ENCODE assay signal across 20 cellular contexts in genomic region chr11:73281796-73282660, GRCh38. TPM values are rescaled to one million over a fixed set of nuclear protein-coding genes. Genes with fewer than 3 reads are reported as not detected.
DNase-seq lines count a peak whose midpoint lies in the region; ATAC-seq lines count a peak whose summit lies in the region.
"Had no signal": no experiment of that assay in that cellular context is flagged by ENCODE, and none has a peak within 500 bp of the region (broad histone marks: within the 10 kb centered on the region; RNA-seq: fewer than 3 reads in every experiment).

No MANE protein-coding gene starts in this region.

- H3K36me3 ChIP-seq in trophoblast cell (ENCODE audit: control insufficient read depth in 1 of 2, insufficient read depth in 2 of 2, low read length in 2 of 2), result peaks cover 10 to 18% of the 10 kb centered on the region in 2 experiments
- H3K36me3 ChIP-seq in aorta (ENCODE audit: control insufficient read depth in 1 of 2, insufficient read depth in 2 of 2, low read length in 1 of 2), result no peaks in the 10 kb centered on the region
- H3K36me3 ChIP-seq: MG63 had no signal

- no peaks in the 10 kb centered on the region for H3K27me3 ChIP-seq in trophoblast cell (ENCODE audit: insufficient read depth, low read length)
- no peaks in the 10 kb centered on the region for H3K27me3 ChIP-seq in aorta (ENCODE audit: control insufficient read depth in 1 of 2, insufficient read depth in 2 of 2, low read length in 1 of 2)
- H3K27me3 ChIP-seq: MG63 had no signal

- H4K91ac ChIP-seq in trophoblast cell (ENCODE audit: low read depth, low read length), result no peak overlapping the region

- peaks cover 19% of the 10 kb centered on the region for H3K4me1 Mint-ChIP-seq in activated naive CD8-positive, alpha-beta T cell treated with anti-CD3 and anti-CD28 coated beads, Interleukin-2, amount 10 ng/mL, durations not matched to agents 7 days and 5 days
- no peaks in the 10 kb centered on the region for H3K4me1 Mint-ChIP-seq in activated naive CD8-positive, alpha-beta T cell treated with anti-CD3 and anti-CD28 coated beads for 36 hours
- peaks cover 25% of the 10 kb centered on the region for H3K4me1 Mint-ChIP-seq in activated T-helper 1 cell treated with anti-CD3 and anti-CD28 coated beads, Interleukin-12 subunit alpha, Interleukin-12 subunit beta, Interleukin-2, Interleukin-4 antibody, amounts not matched to agents 30 ng/mL and 10 ng/mL and 1 ng/mL, durations not matched to agents 14 hours and 24 hours and 36 hours (ENCODE audit: low read depth)

- peaks cover 8% of the 10 kb centered on the region for H3K79me1 ChIP-seq in trophoblast cell (ENCODE audit: low read length)

- no CpG with 5 or more reads among the region's 3 CpGs for WGBS in trophoblast cell (ENCODE audit: extremely low coverage, insufficient coverage, insufficient read length)
- 90 to 94% methylated on average over 3 of the region's 3 CpGs for WGBS in aorta, 2 donors

- H3K4ac ChIP-seq in trophoblast cell (ENCODE audit: low read depth, low read length), result peak overlapping the region; percentile 31

- no peak overlapping the region for H3K23ac ChIP-seq in trophoblast cell (ENCODE audit: low read length)

- no peak overlapping the region for H3K27ac ChIP-seq in trophoblast cell (ENCODE audit: low read depth, low read length)
- H3K27ac ChIP-seq in aorta (ENCODE audit: low read depth in 1 of 2, low read length in 2 of 2), result no peak overlapping the region
- H3K27ac ChIP-seq: C4-2B had no signal

- no peak overlapping the region for H4K8ac ChIP-seq in trophoblast cell (ENCODE audit: low read depth, low read length)

- peak overlapping the region; percentile 44 for H3K4me3 Mint-ChIP-seq in activated naive CD8-positive, alpha-beta T cell treated with anti-CD3 and anti-CD28 coated beads, Interleukin-2, amount 10 ng/mL, durations not matched to agents 7 days and 5 days
- no peak overlapping the region for H3K4me3 Mint-ChIP-seq in activated naive CD8-positive, alpha-beta T cell treated with anti-CD3 and anti-CD28 coated beads for 36 hours
- peak overlapping the region; percentile 12 for H3K4me3 Mint-ChIP-seq in activated T-helper 1 cell treated with anti-CD3 and anti-CD28 coated beads, Interleukin-12 subunit alpha, Interleukin-12 subunit beta, Interleukin-2, Interleukin-4 antibody, amounts not matched to agents 30 ng/mL and 10 ng/mL and 1 ng/mL, durations not matched to agents 14 hours and 24 hours and 36 hours

- peak; percentile 64 for ATAC-seq in activated naive CD8-positive, alpha-beta T cell treated with anti-CD3 and anti-CD28 coated beads, Interleukin-2, amount 10 ng/mL, durations not matched to agents 7 days and 5 days (ENCODE audit: low read depth)
- ATAC-seq in aorta (ENCODE audit: low FRiP score), result no peak

- no peak overlapping the region for H2AFZ ChIP-seq in trophoblast cell (ENCODE audit: insufficient read depth, low read length, poor library complexity)

- POLR2A ChIA-PET in activated naive CD8-positive, alpha-beta T cell treated with anti-CD3 and anti-CD28 coated beads, Interleukin-2, amount 10 ng/mL, durations not matched to agents 7 days and 5 days (lab: Charles Lee), result interaction anchor here (0.8 kb wide), 1 partner anchor 13 kb away, joined by 3 read pairs; no protein-coding TSS in a partner anchor

- H3K4me2 ChIP-seq in trophoblast cell (ENCODE audit: low read length), result no peak overlapping the region

- H3K27me3 Mint-ChIP-seq in activated naive CD8-positive, alpha-beta T cell treated with anti-CD3 and anti-CD28 coated beads, Interleukin-2, amount 10 ng/mL, durations not matched to agents 7 days and 5 days, result no peaks in the 10 kb centered on the region
- H3K27me3 Mint-ChIP-seq in activated naive CD8-positive, alpha-beta T cell treated with anti-CD3 and anti-CD28 coated beads for 36 hours, result no peaks in the 10 kb centered on the region
- peaks cover 9% of the 10 kb centered on the region for H3K27me3 Mint-ChIP-seq in activated T-helper 1 cell treated with anti-CD3 and anti-CD28 coated beads, Interleukin-12 subunit alpha, Interleukin-12 subunit beta, Interleukin-2, Interleukin-4 antibody, amounts not matched to agents 30 ng/mL and 10 ng/mL and 1 ng/mL, durations not matched to agents 14 hours and 24 hours and 36 hours (ENCODE audit: insufficient read depth)

- no peaks in the 10 kb centered on the region for H3K9me3 ChIP-seq in trophoblast cell (ENCODE audit: insufficient read depth, low read depth, low read length)
- H3K9me3 ChIP-seq in aorta (ENCODE audit: control insufficient read depth, low read length), result no peaks in the 10 kb centered on the region
- H3K9me3 ChIP-seq: MG63 had no signal

- DNase-seq in activated naive CD8-positive, alpha-beta T cell treated with anti-CD3 and anti-CD28 coated beads, Interleukin-2, amount 10 ng/mL, durations not matched to agents 7 days and 5 days, result no peak
- no peak for DNase-seq in activated naive CD8-positive, alpha-beta T cell treated with anti-CD3 and anti-CD28 coated beads for 36 hours
- DNase-seq in activated T-helper 1 cell treated with anti-CD3 and anti-CD28 coated beads, Interleukin-12 subunit alpha, Interleukin-12 subunit beta, Interleukin-2, Interleukin-4 antibody, amounts not matched to agents 30 ng/mL and 10 ng/mL and 1 ng/mL, durations not matched to agents 14 hours and 24 hours and 36 hours (ENCODE audit: low spot score), result no peak
- DNase-seq in trophoblast cell (no peak), aorta (peak; percentile 36 to 43), medulla oblongata (ENCODE audit: extremely low spot score) (no peak), NCI-H82 (lab: John Stamatoyannopoulos, UW) (no peak), NCI-H1417 (lab: John Stamatoyannopoulos, UW) (no peak)
- DNase-seq: COR-L47; DMS153; EL; GOT3; Karpas-422; MG63; NCI-H1092 treated with DMSO at 0.1 percent for 48 hours; NCI-H187 treated with DMSO at 0.1 percent for 48 hours; NK-92 treated with Interleukin-12 subunit alpha and Interleukin-12 subunit beta, amount 100 ng/mL, for 24 hours; OCI-M1; SIG-M5 had no signal

- no peak overlapping the region for H2BK120ac ChIP-seq in trophoblast cell (ENCODE audit: insufficient read depth, low read length, poor library complexity)

- H2BK5ac ChIP-seq in trophoblast cell (ENCODE audit: low read depth, low read length, poor library complexity), result no peak overlapping the region

- no peak overlapping the region for H3K14ac ChIP-seq in trophoblast cell (ENCODE audit: low read length)

- H3K4me1 ChIP-seq in trophoblast cell (ENCODE audit: control insufficient read depth in 1 of 2, insufficient read depth in 2 of 2, low read length in 2 of 2), result peaks cover 50 to 53% of the 10 kb centered on the region in 2 experiments
- H3K4me1 ChIP-seq in aorta (ENCODE audit: control insufficient read depth in 1 of 2, insufficient read depth in 2 of 2, low read length in 2 of 2), result no peaks in the 10 kb centered on the region

- H3K18ac ChIP-seq in trophoblast cell (ENCODE audit: low read length), result peak overlapping the region; percentile 3

- no peak overlapping the region for H2AK5ac ChIP-seq in trophoblast cell (ENCODE audit: low read length)

- no peak overlapping the region for H2BK12ac ChIP-seq in trophoblast cell (ENCODE audit: low read length)

- H3K79me2 ChIP-seq in trophoblast cell (ENCODE audit: control insufficient read depth, insufficient read depth, low read length, poor library complexity), result peaks cover 24% of the 10 kb centered on the region

- H3K9me3 Mint-ChIP-seq in activated naive CD8-positive, alpha-beta T cell treated with anti-CD3 and anti-CD28 coated beads, Interleukin-2, amount 10 ng/mL, durations not matched to agents 7 days and 5 days, result no peaks in the 10 kb centered on the region
- no peaks in the 10 kb centered on the region for H3K9me3 Mint-ChIP-seq in activated naive CD8-positive, alpha-beta T cell treated with anti-CD3 and anti-CD28 coated beads for 36 hours
- no peaks in the 10 kb centered on the region for H3K9me3 Mint-ChIP-seq in activated T-helper 1 cell treated with anti-CD3 and anti-CD28 coated beads, Interleukin-12 subunit alpha, Interleukin-12 subunit beta, Interleukin-2, Interleukin-4 antibody, amounts not matched to agents 30 ng/mL and 10 ng/mL and 1 ng/mL, durations not matched to agents 14 hours and 24 hours and 36 hours

- intact Hi-C loops in activated T-helper 1 cell treated with anti-CD3 and anti-CD28 coated beads, Interleukin-12 subunit alpha, Interleukin-12 subunit beta, Interleukin-2, Interleukin-4 antibody, amounts not matched to agents 30 ng/mL and 10 ng/mL and 1 ng/mL, durations not matched to agents 14 hours and 24 hours and 36 hours (cut with micrococcal nuclease), result no loop called here
- intact Hi-C loops in aorta (cut with DNase I), result no loop called here

- H3K27ac Mint-ChIP-seq in activated naive CD8-positive, alpha-beta T cell treated with anti-CD3 and anti-CD28 coated beads, Interleukin-2, amount 10 ng/mL, durations not matched to agents 7 days and 5 days, result peak overlapping the region; percentile 70
- no peak overlapping the region for H3K27ac Mint-ChIP-seq in activated naive CD8-positive, alpha-beta T cell treated with anti-CD3 and anti-CD28 coated beads for 36 hours
- H3K27ac Mint-ChIP-seq in activated T-helper 1 cell treated with anti-CD3 and anti-CD28 coated beads, Interleukin-12 subunit alpha, Interleukin-12 subunit beta, Interleukin-2, Interleukin-4 antibody, amounts not matched to agents 30 ng/mL and 10 ng/mL and 1 ng/mL, durations not matched to agents 14 hours and 24 hours and 36 hours, result no peak overlapping the region

- no peak overlapping the region for H4K12ac ChIP-seq in trophoblast cell (ENCODE audit: low read depth, low read length)

- H3K4me3 ChIP-seq in trophoblast cell (ENCODE audit: low read depth, low read length), result no peak overlapping the region
- H3K4me3 ChIP-seq in aorta (ENCODE audit: low read length in 2 of 2), result no peak overlapping the region
- H3K4me3 ChIP-seq: MG63 had no signal

- H3K9ac ChIP-seq in trophoblast cell (ENCODE audit: low read length), result no peak overlapping the region

- no peaks in the 10 kb centered on the region for H3K36me3 Mint-ChIP-seq in activated naive CD8-positive, alpha-beta T cell treated with anti-CD3 and anti-CD28 coated beads, Interleukin-2, amount 10 ng/mL, durations not matched to agents 7 days and 5 days
- no peaks in the 10 kb centered on the region for H3K36me3 Mint-ChIP-seq in activated naive CD8-positive, alpha-beta T cell treated with anti-CD3 and anti-CD28 coated beads for 36 hours
- H3K36me3 Mint-ChIP-seq in activated T-helper 1 cell treated with anti-CD3 and anti-CD28 coated beads, Interleukin-12 subunit alpha, Interleukin-12 subunit beta, Interleukin-2, Interleukin-4 antibody, amounts not matched to agents 30 ng/mL and 10 ng/mL and 1 ng/mL, durations not matched to agents 14 hours and 24 hours and 36 hours (ENCODE audit: low read depth), result no peaks in the 10 kb centered on the region

RNA-seq across cellular contexts. Expression of gene P2RY6, which starts 9.9 kb away (rescaled TPM):
- under 1 TPM in 1 of 2 experiments, not detected in 1; 0.44 TPM for total RNA-seq in activated naive CD8-positive, alpha-beta T cell treated with anti-CD3 and anti-CD28 coated beads, Interleukin-2, amount 10 ng/mL, durations not matched to agents 7 days and 5 days
- total RNA-seq in activated naive CD8-positive, alpha-beta T cell treated with anti-CD3 and anti-CD28 coated beads for 36 hours, result not detected
- not detected in 2 replicates for total RNA-seq in activated T-helper 1 cell treated with anti-CD3 and anti-CD28 coated beads, Interleukin-12 subunit alpha, Interleukin-12 subunit beta, Interleukin-2, Interleukin-4 antibody, amounts not matched to agents 30 ng/mL and 10 ng/mL and 1 ng/mL, durations not matched to agents 14 hours and 24 hours and 36 hours
- 45.7 and 47.8 TPM in 2 replicates for polyA plus RNA-seq in trophoblast cell (2013)
- 10 to 100 TPM in 1 of 2 donors, 1 to 10 TPM in 1; 6.1 to 12.0 TPM for total RNA-seq in aorta
- polyA plus RNA-seq in aorta, result 1 to 10 TPM; 2.5 to 4.4 TPM

RNA-seq across cellular contexts. Expression of gene ARHGEF17, which starts 26.0 kb away (rescaled TPM):
- total RNA-seq in activated naive CD8-positive, alpha-beta T cell treated with anti-CD3 and anti-CD28 coated beads, Interleukin-2, amount 10 ng/mL, durations not matched to agents 7 days and 5 days, result not detected
- under 1 TPM in 1 of 2 experiments, not detected in 1; 0.08 TPM for total RNA-seq in activated naive CD8-positive, alpha-beta T cell treated with anti-CD3 and anti-CD28 coated beads for 36 hours
- total RNA-seq in activated T-helper 1 cell treated with anti-CD3 and anti-CD28 coated beads, Interleukin-12 subunit alpha, Interleukin-12 subunit beta, Interleukin-2, Interleukin-4 antibody, amounts not matched to agents 30 ng/mL and 10 ng/mL and 1 ng/mL, durations not matched to agents 14 hours and 24 hours and 36 hours, result 0.05 TPM in 1 of 2 replicates, not detected in the other
- polyA plus RNA-seq in trophoblast cell (2013), result 31.0 and 31.5 TPM in 2 replicates
- 100 to 1,000 TPM; 159 to 201 TPM for total RNA-seq in aorta
- polyA plus RNA-seq in aorta, result 100 to 1,000 TPM in 1 of 2 donors, 10 to 100 TPM in 1; 20.5 to 182 TPM

Comparison
In these comparisons a context has a peak if more than half of its experiments do, and no peak if none do; other contexts are left out.
1. DNase-seq: peak in aorta (2 of 2); none in activated naive CD8-positive, alpha-beta T cell treated with anti-CD3 and anti-CD28 coated beads, Interleukin-2, amount 10 ng/mL, durations not matched to agents 7 days and 5 days (single experiment), activated naive CD8-positive, alpha-beta T cell treated with anti-CD3 and anti-CD28 coated beads for 36 hours (single experiment), activated T-helper 1 cell treated with anti-CD3 and anti-CD28 coated beads, Interleukin-12 subunit alpha, Interleukin-12 subunit beta, Interleukin-2, Interleukin-4 antibody, amounts not matched to agents 30 ng/mL and 10 ng/mL and 1 ng/mL, durations not matched to agents 14 hours and 24 hours and 36 hours (single experiment), trophoblast cell (0 of 2), medulla oblongata (single experiment), NCI-H82 (single experiment) and NCI-H1417 (0 of 3).
2. RNA of gene ARHGEF17, which starts 26.0 kb away (total RNA-seq): 159 to 201 TPM in aorta; not detected in activated naive CD8-positive, alpha-beta T cell treated with anti-CD3 and anti-CD28 coated beads, Interleukin-2, amount 10 ng/mL, durations not matched to agents 7 days and 5 days, 0.08 TPM in activated naive CD8-positive, alpha-beta T cell treated with anti-CD3 and anti-CD28 coated beads for 36 hours and 0.05 TPM in activated T-helper 1 cell treated with anti-CD3 and anti-CD28 coated beads, Interleukin-12 subunit alpha, Interleukin-12 subunit beta, Interleukin-2, Interleukin-4 antibody, amounts not matched to agents 30 ng/mL and 10 ng/mL and 1 ng/mL, durations not matched to agents 14 hours and 24 hours and 36 hours; every median in the first group is over 100 times any median in the second.